In genomic region chr9:129676287-129676686, GRCh38 we compare ENCODE assay signal across 1 cellular context.
TF ChIP-seq lines count a peak whose summit lies in the region.

No MANE protein-coding gene starts in this region.

TF ChIP-seq in H1, 55 proteins besides CTCF, POLR2A, EP300 and RAD21:
- TF ChIP-seq CHD1 (IDR thresholded peaks at IDR 0.05; ENCODE audit: low read depth, low read length): no peak
- no peak for TF ChIP-seq GTF2F1 (IDR thresholded peaks at IDR 0.05; ENCODE audit: borderline replicate concordance, low read depth, low read length)
- no peak for TF ChIP-seq CREB1 (IDR thresholded peaks at IDR 0.05)
- no peak for TF ChIP-seq CEBPB (IDR thresholded peaks at IDR 0.05; ENCODE audit: low read depth, low read length)
- no peak for TF ChIP-seq GABPA (IDR thresholded peaks at IDR 0.05; ENCODE audit: borderline replicate concordance, insufficient read depth, low read length)
- TF ChIP-seq USF2 (IDR thresholded peaks at IDR 0.05; ENCODE audit: low read length): no peak
- no peak for TF ChIP-seq KDM1A (IDR thresholded peaks at IDR 0.05; ENCODE audit: borderline replicate concordance, low read length)
- TF ChIP-seq YY1 (IDR thresholded peaks at IDR 0.05; ENCODE audit: low read depth, low read length): no peak
- no peak for TF ChIP-seq PHF8 (conservative IDR thresholded peaks at IDR 0.05; ENCODE audit: low read depth, low read length)
- TF ChIP-seq JUND (IDR thresholded peaks at IDR 0.05; ENCODE audit: low read length): no peak
- TF ChIP-seq TAF1 (IDR thresholded peaks at IDR 0.05; ENCODE audit: low read depth, low read length): no peak
- TF ChIP-seq RFX5 (IDR thresholded peaks at IDR 0.05; ENCODE audit: borderline replicate concordance, low read depth, low read length): no peak
- no peak for TF ChIP-seq MAX (IDR thresholded peaks at IDR 0.05)
- TF ChIP-seq SP1 (IDR thresholded peaks at IDR 0.05; ENCODE audit: low read depth, low read length): no peak
- no peak for TF ChIP-seq NRF1 (IDR thresholded peaks at IDR 0.05; ENCODE audit: low read depth, low read length)
- TF ChIP-seq SIX5 (IDR thresholded peaks at IDR 0.05; ENCODE audit: low read depth, low read length): no peak
- no peak for TF ChIP-seq SIRT6 (IDR thresholded peaks at IDR 0.05; ENCODE audit: low read length)
- no peak for TF ChIP-seq FOSL1 (IDR thresholded peaks at IDR 0.05; ENCODE audit: insufficient read depth, low read depth, low read length)
